In genomic region chr1:197140123-197140522, GRCh38 we compare ENCODE assay signal across 16 cellular contexts. TPM values are rescaled to one million over a fixed set of nuclear protein-coding genes. Genes with fewer than 3 reads are reported as not detected.
DNase-seq lines count a peak whose midpoint lies in the region; ATAC-seq, FAIRE-seq and TF ChIP-seq lines count a peak whose summit lies in the region.
"Had no signal": no experiment of that assay in that cellular context is flagged by ENCODE, and none has a peak within 500 bp of the region (broad histone marks: within the 10 kb centered on the region; RNA-seq: fewer than 3 reads in every experiment).

No MANE protein-coding gene starts in this region.

- TF ChIP-seq CTCF in bronchial epithelial cell (IDR thresholded peaks at IDR 0.05; ENCODE audit: insufficient read depth, low read length, severe bottlenecking) (no peak), neural crest cell (conservative IDR thresholded peaks at IDR 0.05) (no peak)

- peak overlapping the region; percentile 54 for H3K4me3 Mint-ChIP-seq in T-helper 2 cell treated with Interferon-gamma antibody and Interleukin-4, amounts not matched to agents 5 μg/mL and 100 μg/mL, for 36 hours
- peak overlapping the region; percentile 50 for H3K4me3 Mint-ChIP-seq in neural crest cell
- H3K4me3 Mint-ChIP-seq: dendritic cell treated with granulocyte-macrophage colony-stimulating factor and Interleukin-4, amounts not matched to agents 40 ng/mL and 50 ng/mL, for 4 days; H9 had no signal

- H3K36me3 ChIP-seq in bronchial epithelial cell (ENCODE audit: control insufficient read depth, insufficient read depth, low read length) = no peaks in the 10 kb centered on the region

- no peak for FAIRE-seq in bronchial epithelial cell (lab: Jason Lieb, UNC)

- no peak overlapping the region for H3K4me3 ChIP-seq in bronchial epithelial cell (ENCODE audit: low read depth, low read length)
- H3K4me3 ChIP-seq: skin epidermis had no signal

- H3K36me3 Mint-ChIP-seq in T-helper 2 cell treated with Interferon-gamma antibody and Interleukin-4, amounts not matched to agents 5 μg/mL and 100 μg/mL, for 36 hours (ENCODE audit: low read depth) = peaks cover 61% of the 10 kb centered on the region
- H3K36me3 Mint-ChIP-seq in neural crest cell (ENCODE audit: low read depth) = peaks cover 20% of the 10 kb centered on the region
- H3K36me3 Mint-ChIP-seq: IgD-negative memory B cell had no signal

- ATAC-seq in HG03039 (IDR thresholded peaks at IDR 0.05; ENCODE audit: unreplicated experiment) (no peak), GM19397 (IDR thresholded peaks at IDR 0.05; ENCODE audit: unreplicated experiment) (no peak)

- no peaks in the 10 kb centered on the region for H3K27me3 ChIP-seq in bronchial epithelial cell (ENCODE audit: control insufficient read depth, insufficient read depth, low read length)

- no peaks in the 10 kb centered on the region for H3K27me3 Mint-ChIP-seq in T-helper 2 cell treated with Interferon-gamma antibody and Interleukin-4, amounts not matched to agents 5 μg/mL and 100 μg/mL, for 36 hours (ENCODE audit: low read depth)
- no peaks in the 10 kb centered on the region for H3K27me3 Mint-ChIP-seq in neural crest cell (ENCODE audit: low read depth)
- H3K27me3 Mint-ChIP-seq: dendritic cell treated with granulocyte-macrophage colony-stimulating factor and Interleukin-4, amounts not matched to agents 40 ng/mL and 50 ng/mL, for 4 days; IgD-negative memory B cell had no signal

- peak overlapping the region; percentile 60 for H3K27ac Mint-ChIP-seq in T-helper 2 cell treated with Interferon-gamma antibody and Interleukin-4, amounts not matched to agents 5 μg/mL and 100 μg/mL, for 36 hours
- no peak overlapping the region for H3K27ac Mint-ChIP-seq in neural crest cell (ENCODE audit: unreplicated experiment)
- H3K27ac Mint-ChIP-seq: dendritic cell treated with granulocyte-macrophage colony-stimulating factor and Interleukin-4, amounts not matched to agents 40 ng/mL and 50 ng/mL, for 4 days; H9; IgD-negative memory B cell had no signal

- no peak for DNase-seq in T-helper 2 cell treated with Interferon-gamma antibody and Interleukin-4, amounts not matched to agents 5 μg/mL and 100 μg/mL, for 36 hours (ENCODE audit: low spot score)
- DNase-seq in T-helper 2 cell (no peak), NCI-H524 treated with DMSO at 0.1 percent for 48 hours (lab: John Stamatoyannopoulos, UW) (peak; percentile 40), bronchial epithelial cell (ENCODE audit: low read depth) (peak; percentile 13), neural crest cell (ENCODE audit: low read depth, low spot score) (no peak), NCI-H2171 treated with DMSO at 0.1 percent for 48 hours (lab: John Stamatoyannopoulos, UW) (no peak)
- DNase-seq: 8988T; activated CD4-positive, CD25-positive, alpha-beta regulatory T cell; H9; NCI-H1048; stimulated activated naive CD4-positive, alpha-beta T cell treated with Interleukin-2 at 50 U/mL for 16 hours had no signal

- H3K4me1 Mint-ChIP-seq in T-helper 2 cell treated with Interferon-gamma antibody and Interleukin-4, amounts not matched to agents 5 μg/mL and 100 μg/mL, for 36 hours (ENCODE audit: low read depth) = peaks cover 47% of the 10 kb centered on the region
- H3K4me1 Mint-ChIP-seq in neural crest cell = peaks cover 36% of the 10 kb centered on the region

- H3K9me3 Mint-ChIP-seq in T-helper 2 cell treated with Interferon-gamma antibody and Interleukin-4, amounts not matched to agents 5 μg/mL and 100 μg/mL, for 36 hours = no peaks in the 10 kb centered on the region
- H3K9me3 Mint-ChIP-seq in neural crest cell = no peaks in the 10 kb centered on the region
- H3K9me3 Mint-ChIP-seq: dendritic cell treated with granulocyte-macrophage colony-stimulating factor and Interleukin-4, amounts not matched to agents 40 ng/mL and 50 ng/mL, for 4 days; H9; IgD-negative memory B cell had no signal

RNA-seq across cellular contexts. Expression of gene ASPM, which starts 6.3 kb away (rescaled TPM):
- 0.26 and 0.77 TPM in 2 replicates for total RNA-seq in bronchial epithelial cell
- total RNA-seq in neural crest cell = 53.3 and 57.6 TPM in 2 replicates

Comparison
In these comparisons a context has a peak if more than half of its experiments do, and no peak if none do; other contexts are left out.
1. DNase-seq: peak in NCI-H524 treated with DMSO at 0.1 percent for 48 hours (single experiment) and bronchial epithelial cell (single experiment); none in T-helper 2 cell treated with Interferon-gamma antibody and Interleukin-4, amounts not matched to agents 5 μg/mL and 100 μg/mL, for 36 hours (single experiment), T-helper 2 cell (0 of 5), neural crest cell (single experiment) and NCI-H2171 treated with DMSO at 0.1 percent for 48 hours (single experiment).
2. RNA of gene ASPM, which starts 6.3 kb away (total RNA-seq): 53.3 to 57.6 TPM in neural crest cell; 0.26 to 0.77 TPM in bronchial epithelial cell; every median in the first group is over 10 times any median in the second.